In genomic region chr1:66924756-66925557, GRCh38 we compare ENCODE assay signal across 8 cellular contexts. TPM values are rescaled to one million over a fixed set of nuclear protein-coding genes. Genes with fewer than 3 reads are reported as not detected.
A peak's percentile ranks its signal among the peaks of the same experiment; 100 is the strongest.
DNase-seq lines count a peak whose midpoint lies in the region; ATAC-seq, FAIRE-seq and TF ChIP-seq lines count a peak whose summit lies in the region.

Gene DNAI4, minus strand, starts transcription at chr1:66924856. Its CDS starts 25 bp downstream, at chr1:66924831.
Gene MIER1, plus strand, starts transcription at chr1:66924990. Its CDS starts 39 bp downstream, at chr1:66925029.

- H3K27me3 Mint-ChIP-seq in naive thymus-derived CD8-positive, alpha-beta T cell, result no peaks in the 10 kb centered on the region
- H3K27me3 Mint-ChIP-seq in stimulated activated naive B cell treated with anti-CD40 and anti-IgM and Interleukin-4, amounts not matched to agents 10 μg/mL and 1 μg/mL and 100 μg/mL, for 72 hours, result no peaks in the 10 kb centered on the region

- H3K4me3 Mint-ChIP-seq in naive thymus-derived CD8-positive, alpha-beta T cell, result peak within 1 kb of the TSS; percentile 93 to 98 (median 96)
- peak within 1 kb of the TSS; percentile 93 to 99 for H3K4me3 Mint-ChIP-seq in stimulated activated naive B cell treated with anti-CD40 and anti-IgM and Interleukin-4, amounts not matched to agents 10 μg/mL and 1 μg/mL and 100 μg/mL, for 72 hours

- peaks cover 0 to 3% (median 0%) of the 10 kb centered on the region in 3 donors for H3K36me3 Mint-ChIP-seq in naive thymus-derived CD8-positive, alpha-beta T cell
- peaks cover 4 to 15% of the 10 kb centered on the region in 2 donors for H3K36me3 Mint-ChIP-seq in stimulated activated naive B cell treated with anti-CD40 and anti-IgM and Interleukin-4, amounts not matched to agents 10 μg/mL and 1 μg/mL and 100 μg/mL, for 72 hours

- peaks cover 0 to 1% (median 0%) of the 10 kb centered on the region in 9 donors for H3K9me3 Mint-ChIP-seq in naive thymus-derived CD8-positive, alpha-beta T cell
- H3K9me3 Mint-ChIP-seq in stimulated activated naive B cell treated with anti-CD40 and anti-IgM and Interleukin-4, amounts not matched to agents 10 μg/mL and 1 μg/mL and 100 μg/mL, for 72 hours, result no peaks in the 10 kb centered on the region

- peaks cover 10 to 50% (median 46%) of the 10 kb centered on the region in 4 donors for H3K4me1 Mint-ChIP-seq in naive thymus-derived CD8-positive, alpha-beta T cell
- H3K4me1 Mint-ChIP-seq in stimulated activated naive B cell treated with anti-CD40 and anti-IgM and Interleukin-4, amounts not matched to agents 10 μg/mL and 1 μg/mL and 100 μg/mL, for 72 hours, result peaks cover 18 to 37% of the 10 kb centered on the region in 2 donors

- peak; percentile 98 for DNase-seq in ELR (ENCODE audit: low read depth)
- DNase-seq in H54 (ENCODE audit: insufficient read length, low spot score), result peak; percentile 91
- DNase-seq in LoVo (ENCODE audit: low spot score), result peak; percentile 99
- peak; percentile 99 for DNase-seq in RWPE1 (ENCODE audit: low spot score)
- DNase-seq in activated T-helper 9 cell treated with anti-CD3 and anti-CD28 coated beads, Interleukin-2, amount 50 U/mL, for 16 hours (ENCODE audit: low read depth), result peak; percentile 97
- DNase-seq in fibroblast of mammary gland (ENCODE audit: low read depth), result peak; percentile 97
- peak; percentile 93 to 98 (median 97) for DNase-seq in naive thymus-derived CD8-positive, alpha-beta T cell
- peak; percentile 98 for DNase-seq in stimulated activated naive B cell treated with anti-CD40 and anti-IgM and Interleukin-4, amounts not matched to agents 10 μg/mL and 1 μg/mL and 100 μg/mL, for 72 hours

- POLR2A ChIA-PET in RWPE1 (lab: Yijun Ruan, JAX; ENCODE audit: low non-redundant PET), result interaction anchor here (1.0 kb wide), 1 partner anchor 52 kb away, joined by 3 read pairs; no protein-coding TSS in a partner anchor
- POLR2A ChIA-PET in naive thymus-derived CD8-positive, alpha-beta T cell (lab: Charles Lee), result interaction anchor here (0.6 to 2.8 kb wide), 18 partner anchors 10 to 761 kb away, joined by 3 to 17 read pairs (median 3); partner anchors contain the start of genes SERBP1 and SLC35D1

- H3K27ac Mint-ChIP-seq in naive thymus-derived CD8-positive, alpha-beta T cell, result peak within 1 kb of the TSS; percentile 94 to 99 (median 97)
- peak within 1 kb of the TSS; percentile 97 for H3K27ac Mint-ChIP-seq in stimulated activated naive B cell treated with anti-CD40 and anti-IgM and Interleukin-4, amounts not matched to agents 10 μg/mL and 1 μg/mL and 100 μg/mL, for 72 hours

- peak; percentile 92 to 93 for ATAC-seq in naive thymus-derived CD8-positive, alpha-beta T cell
- peak; percentile 95 for ATAC-seq in stimulated activated naive B cell treated with anti-CD40 and anti-IgM and Interleukin-4, amounts not matched to agents 10 μg/mL and 1 μg/mL and 100 μg/mL, for 72 hours (replicated peaks)

- peak within 1 kb of the TSS; percentile 96 for H3K27ac ChIP-seq in RWPE1

- peak; percentile 61 for TF ChIP-seq POLR2A in H54 (IDR thresholded peaks at IDR 0.05; ENCODE audit: low read depth, low read length)

- CTCF ChIA-PET in RWPE1 (lab: Yijun Ruan, JAX), result interaction anchor here (0.6 kb wide), 1 partner anchor 14 kb away, joined by 3 read pairs; no protein-coding TSS in a partner anchor

- peak within 1 kb of the TSS; percentile 82 for H3K4me3 ChIP-seq in fibroblast of mammary gland (ENCODE audit: control insufficient read depth, low read depth, low read length)

- TF ChIP-seq CTCF in RWPE1 (conservative IDR thresholded peaks at IDR 0.05; ENCODE audit: low read depth), result no peak
- TF ChIP-seq CTCF in fibroblast of mammary gland (conservative IDR thresholded peaks at IDR 0.05; ENCODE audit: control insufficient read depth, insufficient read depth, low read depth, low read length), result no peak

- FAIRE-seq in H54 (lab: Jason Lieb, UNC), result peak; percentile 98

RNA-seq across cellular contexts. Expression of gene DNAI4, which starts in this region (rescaled TPM):
- 10 to 100 TPM in 1 of 2 experiments, 1 to 10 TPM in 1; 9.1 to 10.0 TPM for total RNA-seq in naive thymus-derived CD8-positive, alpha-beta T cell
- under 1 TPM; 0.69 to 0.98 (median 0.86) TPM for polyA plus RNA-seq in naive thymus-derived CD8-positive, alpha-beta T cell

RNA-seq across cellular contexts. Expression of gene MIER1, which starts in this region (rescaled TPM):
- total RNA-seq in naive thymus-derived CD8-positive, alpha-beta T cell, result 10 to 100 TPM; 65.0 to 68.5 TPM
- polyA plus RNA-seq in naive thymus-derived CD8-positive, alpha-beta T cell, result 10 to 100 TPM; 30.1 to 37.3 (median 36.4) TPM

Comparison
In these comparisons a context has a peak if more than half of its experiments do, and no peak if none do; other contexts are left out.
1. Peak in every context shown above with its lines: DNase-seq, ATAC-seq, H3K4me3 ChIP-seq and H3K27ac ChIP-seq.